Comparison of ENCODE assay signal across 1 cellular context in the genomic region with DNA sequence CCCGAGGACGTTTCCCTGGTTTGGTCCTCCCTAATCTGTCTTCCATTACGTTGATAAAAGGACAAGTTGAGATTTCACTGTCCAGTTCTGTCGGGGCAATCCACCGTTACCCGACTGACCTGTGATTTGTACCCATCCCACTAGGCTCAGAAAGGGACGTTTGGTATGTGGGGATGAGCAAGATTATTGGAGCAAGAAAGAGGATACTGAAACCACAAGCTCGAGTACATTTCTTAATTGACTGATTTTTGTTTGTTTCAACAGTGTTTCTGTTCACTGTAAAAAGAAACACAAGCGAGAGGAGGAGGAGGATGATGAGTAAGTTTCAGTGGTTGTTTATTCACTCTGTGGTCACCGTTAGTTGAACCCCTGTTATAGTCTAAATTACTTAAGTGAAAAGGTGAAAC.
TF ChIP-seq lines count a peak whose summit lies in the region.

No MANE protein-coding gene starts in this region.

TF ChIP-seq in A549, 52 proteins besides CTCF, POLR2A, EP300 and RAD21 (continued from another document):
- TF ChIP-seq MAZ (IDR thresholded peaks at IDR 0.05; ENCODE audit: borderline replicate concordance, low read depth, low read length), result no peak
- TF ChIP-seq SMC3 (IDR thresholded peaks at IDR 0.05), result no peak
- no peak for TF ChIP-seq JUN (IDR thresholded peaks at IDR 0.05)
- no peak for TF ChIP-seq FOXS1 (CRISPR knock-in tag; IDR thresholded peaks at IDR 0.05)
- no peak for TF ChIP-seq POLR2AphosphoS2 (conservative IDR thresholded peaks at IDR 0.05; ENCODE audit: low read length)
- TF ChIP-seq, protein P1, sequence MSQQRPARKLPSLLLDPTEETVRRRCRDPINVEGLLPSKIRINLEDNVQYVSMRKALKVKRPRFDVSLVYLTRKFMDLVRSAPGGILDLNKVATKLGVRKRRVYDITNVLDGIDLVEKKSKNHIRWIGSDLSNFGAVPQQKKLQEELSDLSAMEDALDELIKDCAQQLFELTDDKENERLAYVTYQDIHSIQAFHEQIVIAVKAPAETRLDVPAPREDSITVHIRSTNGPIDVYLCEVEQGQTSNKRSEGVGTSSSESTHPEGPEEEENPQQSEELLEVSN (IDR thresholded peaks at IDR 0.05; ENCODE audit: borderline replicate concordance, low read depth), result no peak
- no peak for TF ChIP-seq JUNB (IDR thresholded peaks at IDR 0.05)
- TF ChIP-seq ZSCAN20 (CRISPR knock-in tag; IDR thresholded peaks at IDR 0.05), result no peak
- no peak for TF ChIP-seq MAFK (IDR thresholded peaks at IDR 0.05; ENCODE audit: partially characterized antibody)
- TF ChIP-seq, protein P2, sequence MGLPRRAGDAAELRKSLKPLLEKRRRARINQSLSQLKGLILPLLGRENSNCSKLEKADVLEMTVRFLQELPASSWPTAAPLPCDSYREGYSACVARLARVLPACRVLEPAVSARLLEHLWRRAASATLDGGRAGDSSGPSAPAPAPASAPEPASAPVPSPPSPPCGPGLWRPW (IDR thresholded peaks at IDR 0.05), result no peak
- TF ChIP-seq, protein P3, sequence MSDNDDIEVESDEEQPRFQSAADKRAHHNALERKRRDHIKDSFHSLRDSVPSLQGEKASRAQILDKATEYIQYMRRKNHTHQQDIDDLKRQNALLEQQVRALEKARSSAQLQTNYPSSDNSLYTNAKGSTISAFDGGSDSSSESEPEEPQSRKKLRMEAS (IDR thresholded peaks at IDR 0.05), result no peak
- TF ChIP-seq CHD4 (IDR thresholded peaks at IDR 0.05; ENCODE audit: borderline replicate concordance), result no peak
- TF ChIP-seq HDAC2 (IDR thresholded peaks at IDR 0.05), result no peak
